Comparison of ENCODE assay signal across 7 cellular contexts in genomic region chr12:124609041-124609984, GRCh38. TPM values are rescaled to one million over a fixed set of nuclear protein-coding genes. Genes with fewer than 3 reads are reported as not detected.
DNase-seq lines count a peak whose midpoint lies in the region; ATAC-seq, FAIRE-seq and TF ChIP-seq lines count a peak whose summit lies in the region.

No MANE protein-coding gene starts in this region.

- no peak overlapping the region for H2BK12ac ChIP-seq in H1 (ENCODE audit: low read depth, low read length)

- H3K56ac ChIP-seq in H1 (replicated peaks; ENCODE audit: insufficient read length, low read depth, low read length): no peak overlapping the region

- CTCF ChIA-PET in H1 (lab: Charles Lee; ENCODE audit: partially characterized antibody): interaction anchor here (0.6 to 2.0 kb wide), 2 partner anchors 10 to 139 kb away, joined by 3 to 4 read pairs; no protein-coding TSS in a partner anchor

- TF ChIP-seq EP300 in H1 (IDR thresholded peaks at IDR 0.05; ENCODE audit: borderline replicate concordance in 1 of 2, low read depth in 2 of 2, low read length in 2 of 2): no peak
- TF ChIP-seq EP300 in ovary (IDR thresholded peaks at IDR 0.05): no peak

- no peaks in the 10 kb centered on the region for H3K23me2 ChIP-seq in H1 (ENCODE audit: low read depth, low read length)

- intact Hi-C loops in ovary (cut with DNase I): no loop called here

- H4K5ac ChIP-seq in H1 (ENCODE audit: insufficient read length, low read depth, low read length): no peak overlapping the region

- no peak overlapping the region for H2BK20ac ChIP-seq in H1 (ENCODE audit: low read length)

- no peak overlapping the region for H3K4me2 ChIP-seq in H1 (ENCODE audit: insufficient read depth in 1 of 2, low read depth in 2 of 2, low read length in 2 of 2)

- H2BK5ac ChIP-seq in H1 (ENCODE audit: low read depth, low read length): no peak overlapping the region

- no peak overlapping the region for H3K14ac ChIP-seq in H1 (ENCODE audit: insufficient read length)

- DNase-seq in NCI-H2171 treated with DMSO at 0.1 percent for 48 hours (lab: John Stamatoyannopoulos, UW): peak; percentile 94
- peak; percentile 70 to 74 for DNase-seq in activated CD4-positive, alpha-beta T cell treated with anti-CD3 and anti-CD28 coated beads, Interleukin-2, amount 50 U/mL, for 48 hours
- no peak for DNase-seq in H1 (ENCODE audit: low read depth in 1 of 2, low spot score in 2 of 2)
- peak; percentile 76 to 92 (median 85) for DNase-seq in ovary
- peak; percentile 93 for DNase-seq in urothelium cell line (ENCODE audit: low spot score)

- TF ChIP-seq POLR2A in H1 (IDR thresholded peaks at IDR 0.05; ENCODE audit: control extremely low read depth in 1 of 2, low read depth in 2 of 2, low read length in 2 of 2) (no peak), ovary (IDR thresholded peaks at IDR 0.05) (no peak)

- no peak overlapping the region for H3K4ac ChIP-seq in H1 (replicated peaks; ENCODE audit: insufficient read length, low read depth, low read length)

- H3K79me1 ChIP-seq in H1 (ENCODE audit: low read depth, low read length): no peaks in the 10 kb centered on the region

- H3K23ac ChIP-seq in H1 (ENCODE audit: insufficient read length): no peak overlapping the region

- no peak overlapping the region for H3K27ac ChIP-seq in H1 (ENCODE audit: low read depth, low read length)
- H3K27ac ChIP-seq in ovary: no peak overlapping the region

- 0 out of 7 replicates have a peak, but pooled peaks cover 0 to 2% (median 0%) of the 10 kb centered on the region in 4 experiments for H3K27me3 ChIP-seq in H1 (replicated peaks in 1 of 4; ENCODE audit: control insufficient read depth in 3 of 4, extremely low read depth in 1 of 4, insufficient read depth in 3 of 4, low read length in 3 of 4)
- H3K27me3 ChIP-seq in ovary: no peaks in the 10 kb centered on the region

- no peak overlapping the region for H2BK120ac ChIP-seq in H1 (replicated peaks; ENCODE audit: low read depth, low read length)

- H3K18ac ChIP-seq in H1 (ENCODE audit: extremely low read depth, low read length): no peak overlapping the region

- H3K4me3 ChIP-seq in H1 (ENCODE audit: extremely low read depth in 1 of 4, insufficient read depth in 2 of 4, low read depth in 3 of 4, low read length in 4 of 4) (no peak overlapping the region), ovary (no peak overlapping the region)

- H2AK5ac ChIP-seq in H1 (ENCODE audit: low read depth, low read length): no peak overlapping the region

- no peak for TF ChIP-seq CTCF in H1 (IDR thresholded peaks at IDR 0.05; ENCODE audit: control extremely low read depth in 1 of 3, insufficient read depth in 1 of 3, low read depth in 1 of 3, low read length in 3 of 3)
- no peak for TF ChIP-seq CTCF in ovary (IDR thresholded peaks at IDR 0.05)

- 76% methylated on average over 31 of the region's 31 CpGs; no CpG with 5 or more reads in 1 of the 2 experiments for WGBS in H1 (ENCODE audit: extremely low coverage in 1 of 2, insufficient coverage in 1 of 2, insufficient read length in 1 of 2, insufficient replicate concordance in 2 of 2, low coverage in 1 of 2, low lambda C conversion rate in 2 of 2, missing lambda C conversion rate in 1 of 2), 2 experiments
- WGBS in ovary, 3 donors: 17 to 30% (median 20%) methylated on average over 30 to 31 of the region's 31 CpGs

- no peak overlapping the region for H4K8ac ChIP-seq in H1 (ENCODE audit: extremely low read depth, insufficient read depth, low read length)

- H3K9me3 ChIP-seq in H1 (ENCODE audit: insufficient read depth in 2 of 2, low read depth in 1 of 2, low read length in 1 of 2) (no peaks in the 10 kb centered on the region), ovary (no peaks in the 10 kb centered on the region)

- H3K4me1 ChIP-seq in H1 (replicated peaks in 1 of 4; ENCODE audit: control insufficient read depth in 3 of 4, insufficient read depth in 4 of 4, low read length in 3 of 4) (peaks cover 0 to 9% (median 5%) of the 10 kb centered on the region in 4 experiments; a peak in 5 of 7 replicates), ovary (ENCODE audit: insufficient read depth) (peaks cover 4% of the 10 kb centered on the region)

- FAIRE-seq in H1 (lab: Jason Lieb, UNC): no peak
- FAIRE-seq in urothelium cell line (lab: Jason Lieb, UNC): no peak

- ATAC-seq in GM18868 (IDR thresholded peaks at IDR 0.05; ENCODE audit: unreplicated experiment) (peak; percentile 85), HG03108 (IDR thresholded peaks at IDR 0.05; ENCODE audit: unreplicated experiment) (peak; percentile 73)

- H2BK15ac ChIP-seq in H1 (ENCODE audit: low read length): no peak overlapping the region

- H4K20me1 ChIP-seq in H1 (replicated peaks in 1 of 2; ENCODE audit: control insufficient read depth in 1 of 2, insufficient read depth in 2 of 2, low read length in 2 of 2): no peaks in the 10 kb centered on the region

- no peak for TF ChIP-seq RAD21 in H1 (IDR thresholded peaks at IDR 0.05 in 1 of 2, conservative IDR thresholded peaks at IDR 0.05 in 1 of 2; ENCODE audit: low read depth in 2 of 2, low read length in 2 of 2)

- no peaks in the 10 kb centered on the region for H3K79me2 ChIP-seq in H1 (ENCODE audit: control insufficient read depth in 1 of 2, insufficient read depth in 2 of 2, low read length in 2 of 2)

- POLR2A ChIA-PET in H1 (lab: Charles Lee; ENCODE audit: partially characterized antibody): no interaction called here

- H3K36me3 ChIP-seq in H1 (ENCODE audit: control insufficient read depth in 2 of 4, insufficient read depth in 4 of 4, low read length in 3 of 4): no peaks in the 10 kb centered on the region
- H3K36me3 ChIP-seq in ovary: no peaks in the 10 kb centered on the region

- H3K9ac ChIP-seq in H1 (replicated peaks in 1 of 4; ENCODE audit: extremely low read depth in 1 of 4, low read depth in 3 of 4, low read length in 3 of 4): no peak overlapping the region

- H4K91ac ChIP-seq in H1 (replicated peaks; ENCODE audit: insufficient read length, low read length): peak overlapping the region; percentile 8

- H2AFZ ChIP-seq in H1 (ENCODE audit: low read length): no peak overlapping the region

TF ChIP-seq in H1, 55 proteins besides CTCF, POLR2A, EP300 and RAD21 (continues in another document):
- TF ChIP-seq ZNF274 (IDR thresholded peaks at IDR 0.05; ENCODE audit: borderline replicate concordance, extremely low read depth, low read length) (no peak), CEBPB (IDR thresholded peaks at IDR 0.05; ENCODE audit: low read depth, low read length) (no peak), TCF12 (IDR thresholded peaks at IDR 0.05; ENCODE audit: low read depth, low read length) (0 out of 2 replicates have a peak, but pooled peaks have one; percentile 26), BRCA1 (IDR thresholded peaks at IDR 0.05; ENCODE audit: low read depth, low read length) (no peak)

RNA-seq across cellular contexts. Expression of gene NCOR2, which starts 41.9 kb away (rescaled TPM):
- total RNA-seq in H1 (2021; fragmentation: NEBNext Ultra II Directional; extraction: Animal tissue kit (Norgen Biotek cat#: 25700)): 275 TPM in 2 replicates
- polyA plus RNA-seq in H1 (2011; rRNA removed) (14.8 and 25.3 TPM in 2 replicates), ovary (100 to 1,000 TPM in 1 of 2 donors, 10 to 100 TPM in 1; 18.2 to 107 TPM)
- 13.5 TPM for polyA plus RNA-seq in H1 (2011; cell fraction: cytosol; rRNA removed)
- 54.3 TPM for polyA plus RNA-seq in H1 (2011; cell fraction: nucleus; rRNA removed)
- polyA plus RNA-seq in H1 (2012, experiment 1 of 2): 125 to 153 TPM (median 138 TPM) in 4 replicates
- polyA plus RNA-seq in H1 (2012, experiment 2 of 2): 70.3 TPM
- 103 TPM for polyA plus RNA-seq in H1 (2013, experiment 1 of 2)
- polyA plus RNA-seq in H1 (2013, experiment 2 of 2): 111 TPM
- 28.8 and 30.2 TPM in 2 replicates for polyA minus RNA-seq in H1 (2011; rRNA and poly(A)+ RNA removed)
- 93.4 TPM for polyA minus RNA-seq in H1 (2011; cell fraction: cytosol; rRNA and poly(A)+ RNA removed)
- 81.3 TPM for polyA minus RNA-seq in H1 (2011; cell fraction: nucleus; rRNA and poly(A)+ RNA removed)
- 100 to 1,000 TPM in 6 of 7 donors, 10 to 100 TPM in 1; 89.5 to 376 (median 270) TPM for total RNA-seq in ovary

Comparison
In these comparisons a context has a peak if more than half of its experiments do, and no peak if none do; other contexts are left out.
1. DNase-seq: peak in NCI-H2171 treated with DMSO at 0.1 percent for 48 hours (single experiment), activated CD4-positive, alpha-beta T cell treated with anti-CD3 and anti-CD28 coated beads, Interleukin-2, amount 50 U/mL, for 48 hours (2 of 2), ovary (5 of 5) and urothelium cell line (single experiment); none in H1 (0 of 2).